Comparison of ENCODE assay signal across 7 cellular contexts in genomic region chr5:117454716-117455212, GRCh38.
DNase-seq lines count a peak whose midpoint lies in the region; ATAC-seq and TF ChIP-seq lines count a peak whose summit lies in the region.

No MANE protein-coding gene starts in this region.

- TF ChIP-seq CTCF in GM12873 (IDR thresholded peaks at IDR 0.05; ENCODE audit: insufficient read depth, low read depth, low read length, missing control alignments) (peak; percentile 90), breast epithelium (IDR thresholded peaks at IDR 0.05) (peak; percentile 31 to 76 (median 52))

- H3K27me3 ChIP-seq in GM23248 (replicated peaks; ENCODE audit: insufficient read depth) (no peaks in the 10 kb centered on the region), breast epithelium (no peaks in the 10 kb centered on the region)

- no peaks in the 10 kb centered on the region for H3K79me2 ChIP-seq in GM23248 (ENCODE audit: insufficient read depth)

- H3K9me3 Mint-ChIP-seq in stimulated activated naive B cell treated with anti-CD40 and anti-IgM and Interleukin-4, amounts not matched to agents 10 μg/mL and 1 μg/mL and 100 μg/mL, for 72 hours, result no peaks in the 10 kb centered on the region

- no peaks in the 10 kb centered on the region for H3K9me3 ChIP-seq in GM23248 (ENCODE audit: low read depth)
- no peaks in the 10 kb centered on the region for H3K9me3 ChIP-seq in breast epithelium

- H3K4me3 ChIP-seq in GM23248 (no peak overlapping the region), breast epithelium (peak overlapping the region in 2 of 3 donors; percentile 45 to 47)
- peak overlapping the region; percentile 35 for H3K4me3 ChIP-seq in Jurkat, Clone E6-1 (ENCODE audit: low read length)

- WGBS in GM23248 (ENCODE audit: low coverage in 1 of 2, low lambda C conversion rate in 2 of 2, missing lambda C conversion rate in 2 of 2), 2 experiments, result 31 to 40% methylated on average over 13 of the region's 13 CpGs

- H3K4me1 Mint-ChIP-seq in stimulated activated naive B cell treated with anti-CD40 and anti-IgM and Interleukin-4, amounts not matched to agents 10 μg/mL and 1 μg/mL and 100 μg/mL, for 72 hours, result peaks cover 4 to 9% of the 10 kb centered on the region in 2 donors

- peak; percentile 85 for ATAC-seq in stimulated activated naive B cell treated with anti-CD40 and anti-IgM and Interleukin-4, amounts not matched to agents 10 μg/mL and 1 μg/mL and 100 μg/mL, for 72 hours (replicated peaks)

- H3K9ac ChIP-seq in GM23248, result no peak overlapping the region

- H3K4me1 ChIP-seq in GM23248 (ENCODE audit: insufficient read depth), result no peaks in the 10 kb centered on the region
- no peaks in the 10 kb centered on the region for H3K4me1 ChIP-seq in breast epithelium

- intact Hi-C loops in breast epithelium (cut with DNase I; ENCODE audit: low total_unique reads), result no loop called here

- peak; percentile 12 for DNase-seq in GM23248
- peak; percentile 48 for DNase-seq in Jurkat, Clone E6-1 (ENCODE audit: low read depth, low spot score)
- peak; percentile 92 for DNase-seq in SW480 (ENCODE audit: low spot score)
- peak; percentile 17 to 51 for DNase-seq in breast epithelium (ENCODE audit: low spot score in 2 of 2)
- DNase-seq in kidney tubule cell (ENCODE audit: low spot score), result peak; percentile 74
- peak; percentile 39 for DNase-seq in stimulated activated naive B cell treated with anti-CD40 and anti-IgM and Interleukin-4, amounts not matched to agents 10 μg/mL and 1 μg/mL and 100 μg/mL, for 72 hours

- H3K27me3 Mint-ChIP-seq in stimulated activated naive B cell treated with anti-CD40 and anti-IgM and Interleukin-4, amounts not matched to agents 10 μg/mL and 1 μg/mL and 100 μg/mL, for 72 hours, result peaks cover 8 to 21% of the 10 kb centered on the region in 2 donors

- H3K4me2 ChIP-seq in GM23248 (ENCODE audit: unreplicated experiment), result no peak overlapping the region

- in situ Hi-C loops in GM23248 (cut with MboI), result no loop called here

- H3K36me3 ChIP-seq in GM23248 (ENCODE audit: low read depth) (no peaks in the 10 kb centered on the region), breast epithelium (no peaks in the 10 kb centered on the region)

- H3K9me2 ChIP-seq in GM23248 (ENCODE audit: insufficient read depth), result no peaks in the 10 kb centered on the region

- no peaks in the 10 kb centered on the region for H3K36me3 Mint-ChIP-seq in stimulated activated naive B cell treated with anti-CD40 and anti-IgM and Interleukin-4, amounts not matched to agents 10 μg/mL and 1 μg/mL and 100 μg/mL, for 72 hours

- H3K27ac ChIP-seq in GM23248 (no peak overlapping the region), breast epithelium (no peak overlapping the region)

- no peaks in the 10 kb centered on the region for H4K20me1 ChIP-seq in GM23248 (ENCODE audit: insufficient read depth)

- H3K27ac Mint-ChIP-seq in stimulated activated naive B cell treated with anti-CD40 and anti-IgM and Interleukin-4, amounts not matched to agents 10 μg/mL and 1 μg/mL and 100 μg/mL, for 72 hours, result no peak overlapping the region

- no peak overlapping the region for H2AFZ ChIP-seq in GM23248

- peak overlapping the region; percentile 70 to 76 for H3K4me3 Mint-ChIP-seq in stimulated activated naive B cell treated with anti-CD40 and anti-IgM and Interleukin-4, amounts not matched to agents 10 μg/mL and 1 μg/mL and 100 μg/mL, for 72 hours

- no peaks in the 10 kb centered on the region for H3F3A ChIP-seq in GM23248 (ENCODE audit: insufficient read depth)

- TF ChIP-seq POLR2A in breast epithelium (IDR thresholded peaks at IDR 0.05), result no peak

Comparison
In these comparisons a context has a peak if more than half of its experiments do, and no peak if none do; other contexts are left out.
1. DNase-seq: peak in every context shown above with its lines; median percentile 92 in SW480; 74 in kidney tubule cell; 48 in Jurkat, Clone E6-1; 39 in stimulated activated naive B cell treated with anti-CD40 and anti-IgM and Interleukin-4, amounts not matched to agents 10 μg/mL and 1 μg/mL and 100 μg/mL, for 72 hours; 34 in breast epithelium; 12 in GM23248.